Comparison of ENCODE assay signal across 8 cellular contexts in genomic region chr4:98995183-98996055, GRCh38. TPM values are rescaled to one million over a fixed set of nuclear protein-coding genes. Genes with fewer than 3 reads are reported as not detected.
DNase-seq lines count a peak whose midpoint lies in the region; ATAC-seq and TF ChIP-seq lines count a peak whose summit lies in the region.

METAP1 (plus strand) TSS chr4:98995721; CDS start chr4:98995754, 33 bp downstream.

- H3K4me3 ChIP-seq in KMS-11 (IDR thresholded peaks at IDR 0.05; ENCODE audit: insufficient read depth, low read depth, low read length) (no peak within 1 kb of the TSS), Panc1 (ENCODE audit: low read depth in 2 of 2, low read length in 2 of 2) (peak within 1 kb of the TSS; percentile 73 to 81), esophagus muscularis mucosa (peak within 1 kb of the TSS; percentile 95 to 100 (median 98))

- TF ChIP-seq CTCF in KMS-11 (conservative IDR thresholded peaks at IDR 0.05; ENCODE audit: low read depth, low read length) (peak; percentile 63), Panc1 (IDR thresholded peaks at IDR 0.05) (peak; percentile 82), esophagus muscularis mucosa (IDR thresholded peaks at IDR 0.05) (peak; percentile 55 to 76 (median 65))

- 0% methylated on average over 6 of the region's 94 CpGs for WGBS in esophagus muscularis mucosa

- H3K27ac ChIP-seq in KMS-11 (peak within 1 kb of the TSS; percentile 74), Panc1 (ENCODE audit: low read length) (peak within 1 kb of the TSS; percentile 82), esophagus muscularis mucosa (replicated peaks in 1 of 4) (peak within 1 kb of the TSS; percentile 84 to 94 (median 91))

- H3K36me3 ChIP-seq in KMS-11 (ENCODE audit: insufficient read depth) (no peaks in the 10 kb centered on the region), Panc1 (ENCODE audit: control insufficient read depth, insufficient read depth, low read length) (peaks cover 2% of the 10 kb centered on the region; the same call in 1 of the 2 replicates), esophagus muscularis mucosa (no peaks in the 10 kb centered on the region)

- TF ChIP-seq EP300 in esophagus muscularis mucosa (IDR thresholded peaks at IDR 0.05), result no peak

- in situ Hi-C loops in Panc1 (cut with HindIII; ENCODE audit: low pct_unique_long_range_greater_than_20kb, low sequenced_read_pairs), result no loop called here

- peaks cover 20% of the 10 kb centered on the region for H3K4me1 ChIP-seq in KMS-11 (ENCODE audit: low read depth, poor library complexity, severe bottlenecking)
- H3K4me1 ChIP-seq in Panc1 (ENCODE audit: control insufficient read depth, insufficient read depth, low read length), result peaks cover 12% of the 10 kb centered on the region
- peaks cover 7 to 30% (median 28%) of the 10 kb centered on the region in 4 donors for H3K4me1 ChIP-seq in esophagus muscularis mucosa

- H4K20me1 ChIP-seq in KMS-11 (ENCODE audit: insufficient read depth), result no peaks in the 10 kb centered on the region; the same call in 1 of the 2 replicates

- intact Hi-C loops in Panc1 (cut with micrococcal nuclease; ENCODE audit: unreplicated experiment) (loop anchor here (5.0 kb wide), 1 partner anchor 62 kb away; no protein-coding TSS in a partner anchor), esophagus muscularis mucosa (cut with DNase I) (loop anchor here (5.0 kb wide), 2 partner anchors 62 to 528 kb away; no protein-coding TSS in a partner anchor)

- peak within 1 kb of the TSS; percentile 91 for H3K9ac ChIP-seq in KMS-11

- H3K9me3 ChIP-seq in Panc1 (ENCODE audit: control insufficient read depth, insufficient read depth, low read depth, low read length), result no peaks in the 10 kb centered on the region
- no peaks in the 10 kb centered on the region for H3K9me3 ChIP-seq in esophagus muscularis mucosa

- peak within 1 kb of the TSS; percentile 87 for H3K4me2 ChIP-seq in KMS-11

- POLR2A ChIA-PET in Panc1 (lab: Charles Lee), result interaction anchor here (0.5 to 0.6 kb wide), 3 partner anchors 47 to 91 kb away, joined by 4 to 5 read pairs (median 4); no protein-coding TSS in a partner anchor

- peaks cover 45% of the 10 kb centered on the region for H3K79me2 ChIP-seq in KMS-11 (ENCODE audit: insufficient read depth, low read depth)

- no peak for TF ChIP-seq POLR2A in esophagus muscularis mucosa (IDR thresholded peaks at IDR 0.05; ENCODE audit: low read depth)

- CTCF ChIA-PET in Panc1 (lab: Charles Lee), result interaction anchor here (0.6 to 1.2 kb wide), 2 partner anchors 61 to 316 kb away, joined by 3 to 9 read pairs; no protein-coding TSS in a partner anchor

- no peaks in the 10 kb centered on the region for H3K27me3 ChIP-seq in KMS-11 (ENCODE audit: insufficient read depth, low read depth)
- H3K27me3 ChIP-seq in Panc1 (ENCODE audit: control insufficient read depth, insufficient read depth, low read length), result no peaks in the 10 kb centered on the region
- no peaks in the 10 kb centered on the region for H3K27me3 ChIP-seq in esophagus muscularis mucosa

- no TSS peak for BruUV-seq in Panc1 (replicated peaks; lab: Mats Ljungman, UMichigan)

- ATAC-seq in GM21737 (IDR thresholded peaks at IDR 0.05; ENCODE audit: unreplicated experiment) (peak; percentile 92), Panc1 (peak; percentile 94)

- DNase-seq in DMS79 treated with DMSO at 0.1 percent for 48 hours (lab: John Stamatoyannopoulos, UW) (peak; percentile 66), Panc1 (ENCODE audit: low read depth, low spot score) (peak; percentile 64), esophagus muscularis mucosa (ENCODE audit: extremely low spot score) (peak; percentile 98), myocyte (ENCODE audit: low read depth) (peak; percentile 94)
- DNase-seq in activated T-cell treated with anti-CD3 and anti-CD28 coated beads, Interleukin-2, amount 50 U/mL, for 48 hours, result peak; percentile 94 to 96
- peak; percentile 91 for DNase-seq in stimulated activated CD8-positive, alpha-beta memory T cell treated with anti-CD3 and anti-CD28 coated beads, Interleukin-7, amount 100 ng/mL, for 48 hours (ENCODE audit: extremely low read depth in 1 of 2, low read depth in 1 of 2)

- peak within 1 kb of the TSS; percentile 99 for H2AFZ ChIP-seq in KMS-11 (ENCODE audit: low read depth)

RNA-seq across cellular contexts. Expression of gene METAP1, which starts in this region (rescaled TPM):
- total RNA-seq in Panc1 (2021; ENCODE audit: unreplicated experiment) (51.9 TPM), esophagus muscularis mucosa (10 to 100 TPM; 38.4 to 58.1 (median 50.7) TPM), myocyte (40.4 and 44.6 TPM in 2 replicates)
- 100 TPM for polyA plus RNA-seq in Panc1 (2012; ENCODE audit: insufficient read length)
- 15.6 TPM for polyA plus RNA-seq in myocyte (2012)
